In genomic region chr6:43778131-43778857, GRCh38 we compare ENCODE assay signal across 2 cellular contexts.
TF ChIP-seq lines count a peak whose summit lies in the region.

No MANE protein-coding gene starts in this region.

TF ChIP-seq in HEK293, 187 proteins besides CTCF, POLR2A, EP300 and RAD21 (continued from another document):
- TF ChIP-seq ZNF639 (tag by site-specific recombination; IDR thresholded peaks at IDR 0.05) (peak; percentile 40; the same call in 1 of the 2 replicates), KLF8 (tag by site-specific recombination; IDR thresholded peaks at IDR 0.05) (peak; percentile 55; the same call in 1 of the 2 replicates), ZNF654 (tag by site-specific recombination; IDR thresholded peaks at IDR 0.05; ENCODE audit: low read depth) (no peak)

TF ChIP-seq in HepG2, 621 proteins besides CTCF, POLR2A, EP300 and RAD21 (continued from another document):
- TF ChIP-seq PBX2 (CRISPR knock-in tag; IDR thresholded peaks at IDR 0.05) (no peak), BRCA1 (CRISPR knock-in tag; IDR thresholded peaks at IDR 0.05) (no peak), RBM22 (optimal IDR thresholded peaks at IDR 0.05; ENCODE audit: low read length) (peak; percentile 11), RBFOX2 (IDR thresholded peaks at IDR 0.05; ENCODE audit: low read depth, low read length) (peak; percentile 33; the same call in 1 of the 2 replicates), ZBTB33 (CRISPR knock-in tag; IDR thresholded peaks at IDR 0.05) (peak; percentile 70; the same call in 1 of the 2 replicates), ZMYM2 (CRISPR knock-in tag; IDR thresholded peaks at IDR 0.05) (0 out of 2 replicates have a peak, but pooled peaks have one; percentile 24), FOXJ3 (CRISPR knock-in tag; IDR thresholded peaks at IDR 0.05; ENCODE audit: borderline replicate concordance) (no peak), HDAC6 (IDR thresholded peaks at IDR 0.05; ENCODE audit: low read depth, low read length) (no peak), SUZ12 (IDR thresholded peaks at IDR 0.05; ENCODE audit: low read depth, low read length) (no peak), ZHX1 (CRISPR knock-in tag; IDR thresholded peaks at IDR 0.05; ENCODE audit: low read depth) (no peak), CSRNP2 (CRISPR knock-in tag; conservative IDR thresholded peaks at IDR 0.05; ENCODE audit: low read depth) (no peak), ZNF326 (CRISPR knock-in tag; IDR thresholded peaks at IDR 0.05; ENCODE audit: borderline replicate concordance) (no peak), RXRA (CRISPR knock-in tag; IDR thresholded peaks at IDR 0.05) (0 out of 2 replicates have a peak, but pooled peaks have one; percentile 4)
TF ChIP-seq in HepG2: peak in this region for 10.
